In the genomic region with DNA sequence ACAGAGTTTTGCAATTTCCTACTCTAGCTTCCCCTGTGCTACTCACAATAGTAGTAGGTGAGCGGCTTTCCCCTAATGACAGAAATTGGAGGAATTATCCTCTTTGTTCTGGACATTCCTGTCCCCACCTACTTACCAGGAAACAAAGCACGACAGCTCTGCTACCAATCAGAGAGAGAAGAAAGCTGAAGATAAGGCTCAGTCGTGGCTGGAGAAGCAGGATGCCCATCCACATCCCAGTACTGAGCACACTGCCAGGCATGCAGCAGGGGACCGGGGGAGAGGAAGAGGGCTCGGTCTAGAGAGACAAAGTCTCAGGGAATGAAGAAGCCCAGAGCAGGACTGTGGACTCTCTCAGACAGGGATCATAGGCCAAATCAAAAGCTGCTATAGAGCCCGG, we compare ENCODE assay signal across 16 cellular contexts.
A peak's percentile ranks its signal among the peaks of the same experiment; 100 is the strongest.
DNase-seq lines count a peak whose midpoint lies in the region; ATAC-seq and TF ChIP-seq lines count a peak whose summit lies in the region.
"Had no signal": no experiment of that assay in that cellular context is flagged by ENCODE, and none has a peak within 500 bp of the region (broad histone marks: within the 10 kb centered on the region; RNA-seq: fewer than 3 reads in every experiment).

No MANE protein-coding gene starts in this region.

- H3K4me3 ChIP-seq in SK-N-SH (ENCODE audit: low read depth in 2 of 2, low read length in 1 of 2) (no peak overlapping the region), right lobe of liver (no peak overlapping the region)
- no peak overlapping the region for H3K4me3 ChIP-seq in BLaER1 treated with 17β-estradiol and CSF1 and Interleukin-3, amounts not matched to agents 10 nM and 100 nM
- H3K4me3 ChIP-seq: BLaER1, upper lobe of right lung had no signal

- intact Hi-C loops in right lobe of liver (cut with DNase I) = no loop called here

- no peaks in the 10 kb centered on the region for H3K79me2 ChIP-seq in SK-N-SH (ENCODE audit: insufficient read depth)

- no peaks in the 10 kb centered on the region for H3K9me2 ChIP-seq in SK-N-SH

- CTCF ChIA-PET in SK-N-SH (lab: Yijun Ruan, JAX) = interaction anchor here (0.6 to 1.4 kb wide), 4 partner anchors 11 to 63 kb away, joined by 3 to 6 read pairs (median 4); no protein-coding TSS in a partner anchor

- H3K36me3 ChIP-seq in SK-N-SH (replicated peaks in 1 of 2; ENCODE audit: control insufficient read depth in 1 of 2, insufficient read depth in 2 of 2, low read length in 1 of 2) (no peaks in the 10 kb centered on the region), right lobe of liver (no peaks in the 10 kb centered on the region)
- H3K36me3 ChIP-seq in BLaER1 treated with 17β-estradiol and CSF1 and Interleukin-3, amounts not matched to agents 10 nM and 100 nM = no peaks in the 10 kb centered on the region; a peak in 1 of 22 replicates
- H3K36me3 ChIP-seq: BLaER1, upper lobe of right lung had no signal

- no peaks in the 10 kb centered on the region for H3F3A ChIP-seq in SK-N-SH (replicated peaks; ENCODE audit: insufficient read depth)

- no peaks in the 10 kb centered on the region for H3K9me3 Mint-ChIP-seq in activated T-helper 17 cell treated with anti-CD3 and anti-CD28 coated beads, Interleukin-2, amount 50 U/mL, for 72 hours
- H3K9me3 Mint-ChIP-seq: natural killer cell had no signal

- TF ChIP-seq CTCF in SK-N-SH (IDR thresholded peaks at IDR 0.05) (no peak), right lobe of liver (IDR thresholded peaks at IDR 0.05) (no peak)

- H3K27ac Mint-ChIP-seq in activated T-helper 17 cell treated with anti-CD3 and anti-CD28 coated beads, Interleukin-2, amount 50 U/mL, for 72 hours = peak overlapping the region; percentile 76
- H3K27ac Mint-ChIP-seq: natural killer cell had no signal

- no peak for TF ChIP-seq RAD21 in SK-N-SH (IDR thresholded peaks at IDR 0.05; ENCODE audit: low read length)

- H3K36me3 Mint-ChIP-seq in activated T-helper 17 cell treated with anti-CD3 and anti-CD28 coated beads, Interleukin-2, amount 50 U/mL, for 72 hours (ENCODE audit: low read depth) = peaks cover 86% of the 10 kb centered on the region
- H3K36me3 Mint-ChIP-seq: natural killer cell had no signal

- H3K27me3 ChIP-seq in SK-N-SH (ENCODE audit: insufficient read depth) (no peaks in the 10 kb centered on the region), right lobe of liver (no peaks in the 10 kb centered on the region)
- H3K27me3 ChIP-seq in BLaER1 treated with 17β-estradiol and CSF1 and Interleukin-3, amounts not matched to agents 10 nM and 100 nM = no peaks in the 10 kb centered on the region
- H3K27me3 ChIP-seq: BLaER1, upper lobe of right lung had no signal

- peaks cover 40% of the 10 kb centered on the region for H3K4me1 Mint-ChIP-seq in activated T-helper 17 cell treated with anti-CD3 and anti-CD28 coated beads, Interleukin-2, amount 50 U/mL, for 72 hours

- H3K9ac ChIP-seq in SK-N-SH = no peak overlapping the region
- H3K9ac ChIP-seq in BLaER1 treated with 17β-estradiol and CSF1 and Interleukin-3, amounts not matched to agents 10 nM and 100 nM = no peak overlapping the region
- H3K9ac ChIP-seq: BLaER1 had no signal

- H3K4me1 ChIP-seq in SK-N-SH (ENCODE audit: control insufficient read depth in 1 of 2, insufficient read depth in 2 of 2, low read depth in 1 of 2, low read length in 1 of 2) (peaks cover 0 to 51% of the 10 kb centered on the region in 2 experiments; a peak in 2 of 4 replicates), right lobe of liver (no peaks in the 10 kb centered on the region)
- peaks cover 38 to 62% (median 57%) of the 10 kb centered on the region in 10 experiments for H3K4me1 ChIP-seq in BLaER1 treated with 17β-estradiol and CSF1 and Interleukin-3, amounts not matched to agents 10 nM and 100 nM

- no peak for TF ChIP-seq EP300 in SK-N-SH (IDR thresholded peaks at IDR 0.05; ENCODE audit: borderline replicate concordance in 1 of 2, low read depth in 1 of 2, low read length in 1 of 2)

- no peak overlapping the region for H3K4me2 ChIP-seq in SK-N-SH
- peak overlapping the region in 8 of 11 experiments; percentile 20 to 92 (median 78); a peak in 15 of 22 replicates for H3K4me2 ChIP-seq in BLaER1 treated with 17β-estradiol and CSF1 and Interleukin-3, amounts not matched to agents 10 nM and 100 nM
- H3K4me2 ChIP-seq: BLaER1 had no signal

- H3K27ac ChIP-seq in SK-N-SH (ENCODE audit: low read depth in 2 of 2, low read length in 1 of 2) = peak overlapping the region in 1 of 2 experiments; percentile 99; a peak in 2 of 4 replicates
- H3K27ac ChIP-seq in BLaER1 treated with 17β-estradiol and CSF1 and Interleukin-3, amounts not matched to agents 10 nM and 100 nM = peak overlapping the region in 2 of 11 experiments; percentile 19 to 28; a peak in 4 of 22 replicates
- H3K27ac ChIP-seq in right lobe of liver = no peak overlapping the region
- H3K27ac ChIP-seq: BLaER1, upper lobe of right lung had no signal

- DNase-seq in SK-N-SH = no peak
- no peak for DNase-seq in right lobe of liver
- no peak for DNase-seq in NCI-H2196 treated with DMSO at 0.1 percent for 48 hours (lab: John Stamatoyannopoulos, UW; ENCODE audit: unreplicated experiment)
- DNase-seq in HUDEP-2 (lab: John Stamatoyannopoulos, UW; ENCODE audit: unreplicated experiment in 76 of 76) = no peak
- no peak for DNase-seq in occipital lobe (lab: John Stamatoyannopoulos, UW)
- DNase-seq: activated CD4-positive, CD25-positive, alpha-beta regulatory T cell; DMS 273 treated with DMSO at 0.1 percent for 48 hours; natural killer cell; NCI-H2107; NCI-H526 treated with DMSO at 0.1 percent for 48 hours; stimulated activated CD4-positive, alpha-beta T cell treated with anti-CD3 and anti-CD28 coated beads, Interleukin-2, amount 100 ng/mL, for 24 hours; upper lobe of right lung had no signal

- TF ChIP-seq POLR2A in right lobe of liver (IDR thresholded peaks at IDR 0.05) = no peak

- H3K27me3 Mint-ChIP-seq in activated T-helper 17 cell treated with anti-CD3 and anti-CD28 coated beads, Interleukin-2, amount 50 U/mL, for 72 hours = no peaks in the 10 kb centered on the region

- POLR2A ChIA-PET in SK-N-SH (lab: Yijun Ruan, JAX) = interaction anchor here (1.0 to 3.8 kb wide), 3 partner anchors 11 to 22 kb away, joined by 3 to 36 read pairs (median 7); no protein-coding TSS in a partner anchor

- no peak for ATAC-seq in SK-N-SH treated with all-trans-retinoic acid at 6 μM for 48 hours
- no peak for ATAC-seq in activated T-helper 17 cell treated with anti-CD3 and anti-CD28 coated beads, Interleukin-2, amount 50 U/mL, for 72 hours (replicated peaks)
- peak; percentile 13 to 46 (median 25) for ATAC-seq in right lobe of liver
- ATAC-seq: natural killer cell, upper lobe of right lung had no signal

- H3K4me3 Mint-ChIP-seq in activated T-helper 17 cell treated with anti-CD3 and anti-CD28 coated beads, Interleukin-2, amount 50 U/mL, for 72 hours = peak overlapping the region; percentile 80
- H3K4me3 Mint-ChIP-seq: natural killer cell had no signal

- H3K9me3 ChIP-seq in SK-N-SH = no peaks in the 10 kb centered on the region
- no peaks in the 10 kb centered on the region for H3K9me3 ChIP-seq in BLaER1 treated with 17β-estradiol and CSF1 and Interleukin-3, amounts not matched to agents 10 nM and 100 nM (replicated peaks in 1 of 11)
- no peaks in the 10 kb centered on the region for H3K9me3 ChIP-seq in right lobe of liver
- H3K9me3 ChIP-seq: BLaER1, upper lobe of right lung had no signal

- 70% methylated on average over 6 of the region's 6 CpGs for WGBS in SK-N-SH (ENCODE audit: low lambda C conversion rate)
- 59% methylated on average over 6 of the region's 6 CpGs for WGBS in right lobe of liver (ENCODE audit: insufficient coverage, low coverage, low lambda C conversion rate, missing lambda C conversion rate)

- H2AFZ ChIP-seq in SK-N-SH (ENCODE audit: low read depth) = no peak overlapping the region

- H4K20me1 ChIP-seq in SK-N-SH (ENCODE audit: insufficient read depth) = no peaks in the 10 kb centered on the region
- H4K20me1 ChIP-seq in BLaER1 treated with 17β-estradiol and CSF1 and Interleukin-3, amounts not matched to agents 10 nM and 100 nM = 0 out of 22 replicates have a peak, but pooled peaks cover 0 to 4% (median 0%) of the 10 kb centered on the region in 11 experiments
- H4K20me1 ChIP-seq: BLaER1 had no signal

TF ChIP-seq in SK-N-SH, 30 proteins besides CTCF, POLR2A, EP300 and RAD21 (continues in another document):
- TF ChIP-seq IRF3 (IDR thresholded peaks at IDR 0.05; ENCODE audit: low read depth, low read length) (no peak), CHD2 (IDR thresholded peaks at IDR 0.05; ENCODE audit: low read length, partially characterized antibody) (no peak), YY1 (IDR thresholded peaks at IDR 0.05; ENCODE audit: low read depth) (no peak), RFX5 (IDR thresholded peaks at IDR 0.05; ENCODE audit: low read length) (peak; percentile 62; the same call in 1 of the 2 replicates), FOXJ3 (CRISPR knock-in tag; IDR thresholded peaks at IDR 0.05) (peak; percentile 53; the same call in 1 of the 2 replicates)

TF ChIP-seq in SK-N-SH treated with all-trans-retinoic acid at 6 μM for 48 hours, 23 proteins besides CTCF, POLR2A, EP300 and RAD21 (continues in another document):
- TF ChIP-seq ZFP3 (CRISPR knock-in tag; IDR thresholded peaks at IDR 0.05) = no peak
- TF ChIP-seq RARB (CRISPR knock-in tag; IDR thresholded peaks at IDR 0.05) = no peak
- TF ChIP-seq CSDC2 (CRISPR knock-in tag; IDR thresholded peaks at IDR 0.05) = no peak
- no peak for TF ChIP-seq TOX (CRISPR knock-in tag; IDR thresholded peaks at IDR 0.05; ENCODE audit: borderline replicate concordance)
- no peak for TF ChIP-seq PATZ1 (CRISPR knock-in tag; IDR thresholded peaks at IDR 0.05; ENCODE audit: borderline replicate concordance)

Comparison
In these comparisons a context has a peak if more than half of its experiments do, and no peak if none do; other contexts are left out.
1. ATAC-seq: peak in right lobe of liver (4 of 4); none in SK-N-SH treated with all-trans-retinoic acid at 6 μM for 48 hours (single experiment) and activated T-helper 17 cell treated with anti-CD3 and anti-CD28 coated beads, Interleukin-2, amount 50 U/mL, for 72 hours (single experiment).